In the genomic region with DNA sequence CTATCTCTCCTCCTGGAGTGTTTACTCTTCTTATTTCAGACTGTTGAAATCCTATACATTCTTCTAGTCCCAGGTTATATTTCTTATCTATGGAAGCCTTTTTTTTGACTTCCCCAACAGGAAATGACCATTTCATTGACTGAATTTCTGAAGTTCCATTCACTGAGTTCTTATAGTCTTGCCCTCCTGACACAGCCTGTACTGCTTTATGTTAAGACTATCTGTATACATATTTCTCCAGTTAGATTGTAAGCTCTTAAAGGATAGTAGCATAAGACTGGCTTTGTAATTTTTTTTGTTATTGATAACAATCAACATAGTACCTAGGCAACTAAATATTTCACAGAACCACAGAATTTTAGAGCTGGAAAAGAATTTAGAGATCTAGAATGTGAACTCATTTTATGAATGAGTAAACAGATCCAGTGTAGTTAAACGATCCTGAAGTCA, we compare ENCODE assay signal across 10 cellular contexts. TPM values are rescaled to one million over a fixed set of nuclear protein-coding genes. Genes with fewer than 3 reads are reported as not detected.
DNase-seq lines count a peak whose midpoint lies in the region; ATAC-seq and TF ChIP-seq lines count a peak whose summit lies in the region.
"Had no signal": no experiment of that assay in that cellular context is flagged by ENCODE, and none has a peak within 500 bp of the region (broad histone marks: within the 10 kb centered on the region; RNA-seq: fewer than 3 reads in every experiment).

No MANE protein-coding gene starts in this region.

- no peaks in the 10 kb centered on the region for H3K9me3 Mint-ChIP-seq in osteocyte (ENCODE audit: unreplicated experiment)

- no peak for TF ChIP-seq CTCF in Panc1 (IDR thresholded peaks at IDR 0.05)
- TF ChIP-seq CTCF in choroid plexus epithelial cell (conservative IDR thresholded peaks at IDR 0.05; ENCODE audit: low read depth, low read length), result no peak
- no peak for TF ChIP-seq CTCF in osteocyte (IDR thresholded peaks at IDR 0.05)

- intact Hi-C loops in Panc1 (cut with micrococcal nuclease; ENCODE audit: unreplicated experiment), result loop anchor here (5.0 kb wide), 1 partner anchor 68 kb away; no protein-coding TSS in a partner anchor

- H3K4me3 Mint-ChIP-seq in osteocyte (ENCODE audit: unreplicated experiment), result no peak overlapping the region

- H3K27ac ChIP-seq in Panc1 (ENCODE audit: low read length), result peak overlapping the region; percentile 97

- H3K27ac Mint-ChIP-seq in osteocyte (ENCODE audit: unreplicated experiment), result peak overlapping the region; percentile 96

- no peaks in the 10 kb centered on the region for H3K36me3 ChIP-seq in Panc1 (ENCODE audit: control insufficient read depth, insufficient read depth, low read length)

- DNase-seq in Daoy (ENCODE audit: low read depth) (peak; percentile 29), Panc1 (ENCODE audit: low read depth, low spot score) (no peak), choroid plexus epithelial cell (ENCODE audit: low read depth) (peak; percentile 88), osteocyte (ENCODE audit: extremely low spot score, unreplicated experiment) (no peak), mesenteric fat pad (ENCODE audit: low spot score) (no peak), iPS-NIHi11 (ENCODE audit: low spot score) (no peak)
- DNase-seq: activated gamma-delta T cell, NCI-H146 had no signal

- no peaks in the 10 kb centered on the region for H3K27me3 Mint-ChIP-seq in osteocyte (ENCODE audit: unreplicated experiment)

- POLR2A ChIA-PET in Panc1 (lab: Charles Lee), result interaction anchor here (1.0 kb wide), 1 partner anchor 83 kb away, joined by 3 read pairs; no protein-coding TSS in a partner anchor

- H3K4me3 ChIP-seq in Panc1 (ENCODE audit: low read depth in 2 of 2, low read length in 2 of 2) (no peak overlapping the region), choroid plexus epithelial cell (ENCODE audit: low read depth, low read length) (no peak overlapping the region)

- H3K9me3 ChIP-seq in Panc1 (ENCODE audit: control insufficient read depth, insufficient read depth, low read depth, low read length), result no peaks in the 10 kb centered on the region

- no peak for ATAC-seq in Panc1
- ATAC-seq in GM19455 (IDR thresholded peaks at IDR 0.05; ENCODE audit: unreplicated experiment), result no peak
- no peak for ATAC-seq in GM18511 (IDR thresholded peaks at IDR 0.05; ENCODE audit: unreplicated experiment)

- no peaks in the 10 kb centered on the region for H3K27me3 ChIP-seq in Panc1 (ENCODE audit: control insufficient read depth, insufficient read depth, low read length)

- peaks cover 94% of the 10 kb centered on the region for H3K4me1 ChIP-seq in Panc1 (ENCODE audit: control insufficient read depth, insufficient read depth, low read length)

- in situ Hi-C loops in Panc1 (cut with HindIII; ENCODE audit: low pct_unique_long_range_greater_than_20kb, low sequenced_read_pairs), result no loop called here

- BruUV-seq in Panc1 (replicated peaks; lab: Mats Ljungman, UMichigan), result TSS peak; percentile 24

- CTCF ChIA-PET in Panc1 (lab: Charles Lee), result interaction anchor here (0.8 kb wide), 1 partner anchor 82 kb away, joined by 3 read pairs; no protein-coding TSS in a partner anchor

- H3K4me1 Mint-ChIP-seq in osteocyte (ENCODE audit: unreplicated experiment), result peaks cover 82% of the 10 kb centered on the region

- no peaks in the 10 kb centered on the region for H3K36me3 Mint-ChIP-seq in osteocyte (ENCODE audit: unreplicated experiment)

RNA-seq across cellular contexts. Expression of a gene that starts 14.9 kb away (rescaled TPM):
- total RNA-seq in Daoy (2014; rRNA removed; shearing (Covaris generic)), result 117 and 127 TPM in 2 replicates
- total RNA-seq in Panc1 (2021; ENCODE audit: unreplicated experiment) (413 TPM), osteocyte (431 and 452 TPM in 2 replicates), mesenteric fat pad (386 TPM)
- 162 TPM for polyA plus RNA-seq in Panc1 (2012; ENCODE audit: insufficient read length)

Comparison
In these comparisons a context has a peak if more than half of its experiments do, and no peak if none do; other contexts are left out.
1. DNase-seq: peak in Daoy (single experiment) and choroid plexus epithelial cell (single experiment); none in Panc1 (single experiment), osteocyte (single experiment), mesenteric fat pad (single experiment) and iPS-NIHi11 (single experiment).